ENCODE assay signal across 15 cellular contexts in genomic region chr14:96574633-96575191, GRCh38.
DNase-seq lines count a peak whose midpoint lies in the region; ATAC-seq, FAIRE-seq and TF ChIP-seq lines count a peak whose summit lies in the region.
"Had no signal": no experiment of that assay in that cellular context is flagged by ENCODE, and none has a peak within 500 bp of the region (broad histone marks: within the 10 kb centered on the region; RNA-seq: fewer than 3 reads in every experiment).

No MANE protein-coding gene starts in this region.

- H3K9me3 ChIP-seq in A673 (ENCODE audit: low read depth, low read length, poor library complexity, severe bottlenecking) (no peaks in the 10 kb centered on the region), SK-N-SH (no peaks in the 10 kb centered on the region), heart right ventricle (no peaks in the 10 kb centered on the region)

- POLR2A ChIA-PET in A673 (lab: Charles Lee; ENCODE audit: low non-redundant PET) = no interaction called here
- POLR2A ChIA-PET in SK-N-SH (lab: Yijun Ruan, JAX) = interaction anchor here (0.6 kb wide), 1 partner anchor 24 kb away, joined by 3 read pairs; no protein-coding TSS in a partner anchor

- H3K36me3 Mint-ChIP-seq in HFFc6 (ENCODE audit: low read depth) = peaks cover 8% of the 10 kb centered on the region

- no peaks in the 10 kb centered on the region for H3K79me2 ChIP-seq in SK-N-SH (ENCODE audit: insufficient read depth)

- TF ChIP-seq CTCF in A673 (conservative IDR thresholded peaks at IDR 0.05; ENCODE audit: low read depth, low read length) = no peak
- TF ChIP-seq CTCF in HFFc6 (IDR thresholded peaks at IDR 0.05) = no peak
- TF ChIP-seq CTCF in SK-N-SH (IDR thresholded peaks at IDR 0.05) = no peak
- no peak for TF ChIP-seq CTCF in heart right ventricle (IDR thresholded peaks at IDR 0.05)

- peaks cover 26% of the 10 kb centered on the region for H3K4me1 Mint-ChIP-seq in HFFc6 (ENCODE audit: low read depth)

- intact Hi-C loops in A673 (cut with micrococcal nuclease; ENCODE audit: unreplicated experiment) = loop anchor here (5.0 kb wide), 1 partner anchor 88 kb away; no protein-coding TSS in a partner anchor
- intact Hi-C loops in heart right ventricle (cut with DNase I) = no loop called here

- TF ChIP-seq POLR2A in GM12892 (IDR thresholded peaks at IDR 0.05; ENCODE audit: low read depth, low read length) = no peak

- H3K27me3 ChIP-seq in A673 (replicated peaks; ENCODE audit: insufficient read depth, low read depth, low read length, poor library complexity) (no peaks in the 10 kb centered on the region), SK-N-SH (ENCODE audit: insufficient read depth) (no peaks in the 10 kb centered on the region), heart right ventricle (no peaks in the 10 kb centered on the region)

- no peak overlapping the region for H3K9ac ChIP-seq in SK-N-SH

- no peaks in the 10 kb centered on the region for H3K9me2 ChIP-seq in SK-N-SH

- no peak overlapping the region; the same call in 1 of the 2 replicates for H3K4me2 ChIP-seq in SK-N-SH

- no peak for TF ChIP-seq RAD21 in SK-N-SH (IDR thresholded peaks at IDR 0.05; ENCODE audit: low read length)

- ATAC-seq in heart right ventricle (peak in 6 of 8 donors; percentile 14 to 59 (median 44)), GM18519 (IDR thresholded peaks at IDR 0.05; ENCODE audit: low FRiP score, unreplicated experiment) (no peak)
- ATAC-seq: HCT116 had no signal

- H3K4me1 ChIP-seq in A673 (ENCODE audit: insufficient read depth, low read length, poor library complexity, severe bottlenecking) (peaks cover 22% of the 10 kb centered on the region), SK-N-SH (ENCODE audit: control insufficient read depth in 1 of 2, insufficient read depth in 2 of 2, low read depth in 1 of 2, low read length in 1 of 2) (peaks cover 16 to 17% of the 10 kb centered on the region in 2 experiments; a peak in 3 of 4 replicates), heart right ventricle (peaks cover 0 to 15% (median 14%) of the 10 kb centered on the region in 9 donors)

- H3K9me3 Mint-ChIP-seq in HFFc6 = no peaks in the 10 kb centered on the region
- H3K9me3 Mint-ChIP-seq: activated CD4-positive, alpha-beta memory T cell treated with anti-CD3 and anti-CD28 coated beads, Interleukin-2, amount 10 ng/mL, durations not matched to agents 7 days and 5 days; stimulated activated naive CD8-positive, alpha-beta T cell treated with anti-CD3 and anti-CD28 coated beads, Interleukin-15, Interleukin-2, amounts not matched to agents 100 ng/mL and 50 ng/mL, for 24 hours had no signal

- CTCF ChIA-PET in A673 (lab: Charles Lee) (interaction anchor here (1.1 kb wide), 1 partner anchor 11 kb away, joined by 4 read pairs; no protein-coding TSS in a partner anchor), SK-N-SH (lab: Yijun Ruan, JAX) (interaction anchor here (0.8 to 11.6 kb wide), 8 partner anchors 9 to 474 kb away, joined by 3 to 118 read pairs (median 4); no protein-coding TSS in a partner anchor)

- no peaks in the 10 kb centered on the region for H3F3A ChIP-seq in SK-N-SH (replicated peaks; ENCODE audit: insufficient read depth)

- H3K4me3 ChIP-seq in A673 (ENCODE audit: low read depth, low read length, poor library complexity, severe bottlenecking) (no peak overlapping the region), SK-N-SH (ENCODE audit: low read depth in 2 of 2, low read length in 1 of 2) (no peak overlapping the region), heart right ventricle (no peak overlapping the region)

- H3K27ac Mint-ChIP-seq in HFFc6 = no peak overlapping the region
- H3K27ac Mint-ChIP-seq: activated CD4-positive, alpha-beta memory T cell treated with anti-CD3 and anti-CD28 coated beads, Interleukin-2, amount 10 ng/mL, durations not matched to agents 7 days and 5 days; stimulated activated naive CD8-positive, alpha-beta T cell treated with anti-CD3 and anti-CD28 coated beads, Interleukin-15, Interleukin-2, amounts not matched to agents 100 ng/mL and 50 ng/mL, for 24 hours had no signal

- no peak overlapping the region for H3K4me3 Mint-ChIP-seq in HFFc6
- H3K4me3 Mint-ChIP-seq: activated CD4-positive, alpha-beta memory T cell treated with anti-CD3 and anti-CD28 coated beads, Interleukin-2, amount 10 ng/mL, durations not matched to agents 7 days and 5 days; stimulated activated naive CD8-positive, alpha-beta T cell treated with anti-CD3 and anti-CD28 coated beads, Interleukin-15, Interleukin-2, amounts not matched to agents 100 ng/mL and 50 ng/mL, for 24 hours had no signal

- H3K36me3 ChIP-seq in A673 (ENCODE audit: insufficient read depth, low read length, poor library complexity, severe bottlenecking) (no peaks in the 10 kb centered on the region), SK-N-SH (replicated peaks in 1 of 2; ENCODE audit: control insufficient read depth in 1 of 2, insufficient read depth in 2 of 2, low read length in 1 of 2) (peaks cover 11 to 23% of the 10 kb centered on the region in 2 experiments), heart right ventricle (peaks cover 0 to 21% (median 2%) of the 10 kb centered on the region in 9 donors)

- 37% methylated on average over 3 of the region's 3 CpGs for WGBS in SK-N-SH (ENCODE audit: low lambda C conversion rate)
- 23 to 29% methylated on average over 3 of the region's 3 CpGs for WGBS in heart right ventricle, 2 donors

- TF ChIP-seq EP300 in SK-N-SH (IDR thresholded peaks at IDR 0.05; ENCODE audit: borderline replicate concordance in 1 of 2, low read depth in 1 of 2, low read length in 1 of 2) = no peak

- H3K27me3 Mint-ChIP-seq in HFFc6 (ENCODE audit: insufficient read depth) = peaks cover 6% of the 10 kb centered on the region
- H3K27me3 Mint-ChIP-seq: activated CD4-positive, alpha-beta memory T cell treated with anti-CD3 and anti-CD28 coated beads, Interleukin-2, amount 10 ng/mL, durations not matched to agents 7 days and 5 days; stimulated activated naive CD8-positive, alpha-beta T cell treated with anti-CD3 and anti-CD28 coated beads, Interleukin-15, Interleukin-2, amounts not matched to agents 100 ng/mL and 50 ng/mL, for 24 hours had no signal

- H2AFZ ChIP-seq in SK-N-SH (ENCODE audit: low read depth) = no peak overlapping the region

- no peak for FAIRE-seq in GM12892 (lab: Jason Lieb, UNC)
- FAIRE-seq: colon, small intestine had no signal

- BruUV-seq in A673 (replicated peaks; lab: Mats Ljungman, UMichigan) = no TSS peak

- DNase-seq in A673 (ENCODE audit: low spot score) (peak; percentile 15), HFFc6 (peak; percentile 20), SK-N-SH (no peak), heart right ventricle (no peak), medulla oblongata (ENCODE audit: extremely low spot score) (no peak), GM12892 (ENCODE audit: insufficient read length) (no peak)
- DNase-seq in activated CD4-positive, alpha-beta T cell treated with anti-CD3 and anti-CD28 coated beads for 48 hours = no peak
- DNase-seq: activated CD4-positive, alpha-beta memory T cell treated with anti-CD3 and anti-CD28 coated beads, Interleukin-2, amount 10 ng/mL, durations not matched to agents 7 days and 5 days; kidney glomerular epithelial cell; SIG-M5; small intestine had no signal

- peak overlapping the region; percentile 18 for H3K27ac ChIP-seq in A673 (ENCODE audit: low read depth, low read length, poor library complexity, severe bottlenecking)
- peak overlapping the region in 1 of 2 experiments; percentile 47; a peak in 3 of 4 replicates for H3K27ac ChIP-seq in SK-N-SH (ENCODE audit: low read depth in 2 of 2, low read length in 1 of 2)
- H3K27ac ChIP-seq in heart right ventricle = peak overlapping the region in 1 of 10 donors; percentile 2

- no peaks in the 10 kb centered on the region for H4K20me1 ChIP-seq in SK-N-SH (ENCODE audit: insufficient read depth)

TF ChIP-seq in SK-N-SH, 30 proteins besides CTCF, POLR2A, EP300 and RAD21:
- TF ChIP-seq TCF12 (IDR thresholded peaks at IDR 0.05) (peak; percentile 76), MAX (IDR thresholded peaks at IDR 0.05; ENCODE audit: low read depth) (no peak)

Comparison
In these comparisons a context has a peak if more than half of its experiments do, and no peak if none do; other contexts are left out.
1. DNase-seq: peak in A673 (single experiment) and HFFc6 (single experiment); none in SK-N-SH (single experiment), heart right ventricle (0 of 2), medulla oblongata (single experiment), GM12892 (single experiment) and activated CD4-positive, alpha-beta T cell treated with anti-CD3 and anti-CD28 coated beads for 48 hours (single experiment).